1 cellular context compared by ENCODE assay signal in the genomic region with DNA sequence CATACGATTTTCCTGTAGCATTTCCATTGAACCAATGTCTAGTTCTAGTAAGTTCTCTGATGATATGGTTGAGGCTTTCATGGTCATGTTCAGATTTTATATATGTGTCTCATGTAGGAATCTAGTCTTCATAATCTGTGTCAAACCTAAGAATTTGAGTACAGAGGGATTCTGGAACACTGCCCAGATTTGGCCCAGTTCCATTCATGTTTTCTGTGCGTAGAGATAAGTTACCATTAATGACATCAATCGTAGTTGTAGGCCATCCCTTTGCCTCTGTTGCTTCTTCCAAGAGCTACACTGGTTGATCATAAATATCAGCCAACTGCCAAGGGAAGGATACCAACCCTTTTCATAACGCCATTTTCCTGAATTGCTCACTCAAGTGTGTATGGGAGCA.
TF ChIP-seq lines count a peak whose summit lies in the region.

No MANE protein-coding gene starts in this region.

TF ChIP-seq in GM23338, 12 proteins besides CTCF, POLR2A, EP300 and RAD21 (continued from another document):
- TF ChIP-seq, protein P1, sequence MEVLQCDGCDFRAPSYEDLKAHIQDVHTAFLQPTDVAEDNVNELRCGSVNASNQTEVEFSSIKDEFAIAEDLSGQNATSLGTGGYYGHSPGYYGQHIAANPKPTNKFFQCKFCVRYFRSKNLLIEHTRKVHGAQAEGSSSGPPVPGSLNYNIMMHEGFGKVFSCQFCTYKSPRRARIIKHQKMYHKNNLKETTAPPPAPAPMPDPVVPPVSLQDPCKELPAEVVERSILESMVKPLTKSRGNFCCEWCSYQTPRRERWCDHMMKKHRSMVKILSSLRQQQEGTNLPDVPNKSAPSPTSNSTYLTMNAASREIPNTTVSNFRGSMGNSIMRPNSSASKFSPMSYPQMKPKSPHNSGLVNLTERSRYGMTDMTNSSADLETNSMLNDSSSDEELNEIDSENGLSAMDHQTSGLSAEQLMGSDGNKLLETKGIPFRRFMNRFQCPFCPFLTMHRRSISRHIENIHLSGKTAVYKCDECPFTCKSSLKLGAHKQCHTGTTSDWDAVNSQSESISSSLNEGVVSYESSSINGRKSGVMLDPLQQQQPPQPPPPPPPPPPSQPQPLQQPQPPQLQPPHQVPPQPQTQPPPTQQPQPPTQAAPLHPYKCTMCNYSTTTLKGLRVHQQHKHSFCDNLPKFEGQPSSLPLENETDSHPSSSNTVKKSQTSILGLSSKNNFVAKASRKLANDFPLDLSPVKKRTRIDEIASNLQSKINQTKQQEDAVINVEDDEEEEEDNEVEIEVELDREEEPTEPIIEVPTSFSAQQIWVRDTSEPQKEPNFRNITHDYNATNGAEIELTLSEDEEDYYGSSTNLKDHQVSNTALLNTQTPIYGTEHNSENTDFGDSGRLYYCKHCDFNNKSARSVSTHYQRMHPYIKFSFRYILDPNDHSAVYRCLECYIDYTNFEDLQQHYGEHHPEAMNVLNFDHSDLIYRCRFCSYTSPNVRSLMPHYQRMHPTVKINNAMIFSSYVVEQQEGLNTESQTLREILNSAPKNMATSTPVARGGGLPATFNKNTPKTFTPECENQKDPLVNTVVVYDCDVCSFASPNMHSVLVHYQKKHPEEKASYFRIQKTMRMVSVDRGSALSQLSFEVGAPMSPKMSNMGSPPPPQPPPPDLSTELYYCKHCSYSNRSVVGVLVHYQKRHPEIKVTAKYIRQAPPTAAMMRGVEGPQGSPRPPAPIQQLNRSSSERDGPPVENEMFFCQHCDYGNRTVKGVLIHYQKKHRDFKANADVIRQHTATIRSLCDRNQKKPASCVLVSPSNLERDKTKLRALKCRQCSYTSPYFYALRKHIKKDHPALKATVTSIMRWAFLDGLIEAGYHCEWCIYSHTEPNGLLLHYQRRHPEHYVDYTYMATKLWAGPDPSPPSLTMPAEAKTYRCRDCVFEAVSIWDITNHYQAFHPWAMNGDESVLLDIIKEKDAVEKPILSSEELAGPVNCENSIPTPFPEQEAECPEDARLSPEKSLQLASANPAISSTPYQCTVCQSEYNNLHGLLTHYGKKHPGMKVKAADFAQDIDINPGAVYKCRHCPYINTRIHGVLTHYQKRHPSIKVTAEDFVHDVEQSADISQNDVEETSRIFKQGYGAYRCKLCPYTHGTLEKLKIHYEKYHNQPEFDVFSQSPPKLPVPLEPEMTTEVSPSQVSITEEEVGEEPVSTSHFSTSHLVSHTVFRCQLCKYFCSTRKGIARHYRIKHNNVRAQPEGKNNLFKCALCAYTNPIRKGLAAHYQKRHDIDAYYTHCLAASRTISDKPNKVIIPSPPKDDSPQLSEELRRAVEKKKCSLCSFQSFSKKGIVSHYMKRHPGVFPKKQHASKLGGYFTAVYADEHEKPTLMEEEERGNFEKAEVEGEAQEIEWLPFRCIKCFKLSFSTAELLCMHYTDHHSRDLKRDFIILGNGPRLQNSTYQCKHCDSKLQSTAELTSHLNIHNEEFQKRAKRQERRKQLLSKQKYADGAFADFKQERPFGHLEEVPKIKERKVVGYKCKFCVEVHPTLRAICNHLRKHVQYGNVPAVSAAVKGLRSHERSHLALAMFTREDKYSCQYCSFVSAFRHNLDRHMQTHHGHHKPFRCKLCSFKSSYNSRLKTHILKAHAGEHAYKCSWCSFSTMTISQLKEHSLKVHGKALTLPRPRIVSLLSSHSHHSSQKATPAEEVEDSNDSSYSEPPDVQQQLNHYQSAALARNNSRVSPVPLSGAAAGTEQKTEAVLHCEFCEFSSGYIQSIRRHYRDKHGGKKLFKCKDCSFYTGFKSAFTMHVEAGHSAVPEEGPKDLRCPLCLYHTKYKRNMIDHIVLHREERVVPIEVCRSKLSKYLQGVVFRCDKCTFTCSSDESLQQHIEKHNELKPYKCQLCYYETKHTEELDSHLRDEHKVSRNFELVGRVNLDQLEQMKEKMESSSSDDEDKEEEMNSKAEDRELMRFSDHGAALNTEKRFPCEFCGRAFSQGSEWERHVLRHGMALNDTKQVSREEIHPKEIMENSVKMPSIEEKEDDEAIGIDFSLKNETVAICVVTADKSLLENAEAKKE (CRISPR knock-in tag; IDR thresholded peaks at IDR 0.05), result no peak
- TF ChIP-seq EZH2 (IDR thresholded peaks at IDR 0.05; ENCODE audit: low read depth, unreplicated experiment) (no peak), JUNB (IDR thresholded peaks at IDR 0.05; ENCODE audit: unreplicated experiment) (no peak), ZNF331 (CRISPR knock-in tag; IDR thresholded peaks at IDR 0.05; ENCODE audit: low read depth) (no peak), ETS1 (IDR thresholded peaks at IDR 0.05) (no peak), EZH2phosphoT487 (IDR thresholded peaks at IDR 0.05; ENCODE audit: unreplicated experiment) (no peak), STAT1 (IDR thresholded peaks at IDR 0.05; ENCODE audit: unreplicated experiment) (no peak), ZNF114 (CRISPR knock-in tag; IDR thresholded peaks at IDR 0.05) (no peak)
- TF ChIP-seq, protein P2, sequence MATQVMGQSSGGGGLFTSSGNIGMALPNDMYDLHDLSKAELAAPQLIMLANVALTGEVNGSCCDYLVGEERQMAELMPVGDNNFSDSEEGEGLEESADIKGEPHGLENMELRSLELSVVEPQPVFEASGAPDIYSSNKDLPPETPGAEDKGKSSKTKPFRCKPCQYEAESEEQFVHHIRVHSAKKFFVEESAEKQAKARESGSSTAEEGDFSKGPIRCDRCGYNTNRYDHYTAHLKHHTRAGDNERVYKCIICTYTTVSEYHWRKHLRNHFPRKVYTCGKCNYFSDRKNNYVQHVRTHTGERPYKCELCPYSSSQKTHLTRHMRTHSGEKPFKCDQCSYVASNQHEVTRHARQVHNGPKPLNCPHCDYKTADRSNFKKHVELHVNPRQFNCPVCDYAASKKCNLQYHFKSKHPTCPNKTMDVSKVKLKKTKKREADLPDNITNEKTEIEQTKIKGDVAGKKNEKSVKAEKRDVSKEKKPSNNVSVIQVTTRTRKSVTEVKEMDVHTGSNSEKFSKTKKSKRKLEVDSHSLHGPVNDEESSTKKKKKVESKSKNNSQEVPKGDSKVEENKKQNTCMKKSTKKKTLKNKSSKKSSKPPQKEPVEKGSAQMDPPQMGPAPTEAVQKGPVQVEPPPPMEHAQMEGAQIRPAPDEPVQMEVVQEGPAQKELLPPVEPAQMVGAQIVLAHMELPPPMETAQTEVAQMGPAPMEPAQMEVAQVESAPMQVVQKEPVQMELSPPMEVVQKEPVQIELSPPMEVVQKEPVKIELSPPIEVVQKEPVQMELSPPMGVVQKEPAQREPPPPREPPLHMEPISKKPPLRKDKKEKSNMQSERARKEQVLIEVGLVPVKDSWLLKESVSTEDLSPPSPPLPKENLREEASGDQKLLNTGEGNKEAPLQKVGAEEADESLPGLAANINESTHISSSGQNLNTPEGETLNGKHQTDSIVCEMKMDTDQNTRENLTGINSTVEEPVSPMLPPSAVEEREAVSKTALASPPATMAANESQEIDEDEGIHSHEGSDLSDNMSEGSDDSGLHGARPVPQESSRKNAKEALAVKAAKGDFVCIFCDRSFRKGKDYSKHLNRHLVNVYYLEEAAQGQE (IDR thresholded peaks at IDR 0.05; ENCODE audit: unreplicated experiment), result no peak
